In the genomic region with DNA sequence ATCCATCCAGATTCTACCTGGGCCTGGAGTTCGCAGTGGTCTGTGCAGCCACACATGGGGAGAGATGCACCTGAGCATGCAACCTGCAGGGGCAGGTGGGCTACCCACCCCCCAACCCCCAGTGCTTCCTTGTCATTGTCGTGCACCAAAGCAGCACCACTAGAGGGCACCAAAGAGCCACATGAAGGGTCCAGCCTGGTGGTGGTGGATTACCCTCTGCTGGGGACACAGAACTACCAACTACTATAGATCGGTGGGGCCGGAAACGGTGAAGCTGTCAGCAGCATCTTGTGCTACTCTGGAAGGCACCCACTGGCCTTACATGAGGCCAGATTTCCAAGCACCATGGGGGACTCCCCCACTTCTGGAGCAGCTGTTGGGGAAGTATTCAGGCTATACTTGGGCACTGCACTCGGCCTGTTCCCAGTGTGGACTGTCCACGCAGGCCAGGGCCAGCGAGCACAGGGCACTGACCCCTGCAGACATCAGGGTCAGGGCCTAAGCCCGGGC, we compare ENCODE assay signal across 8 cellular contexts.
DNase-seq lines count a peak whose midpoint lies in the region; ATAC-seq and TF ChIP-seq lines count a peak whose summit lies in the region.

No MANE protein-coding gene starts in this region.

- TF ChIP-seq EP300 in SK-N-SH (IDR thresholded peaks at IDR 0.05; ENCODE audit: borderline replicate concordance in 1 of 2, low read depth in 1 of 2, low read length in 1 of 2) = no peak

- H3K4me3 Mint-ChIP-seq in activated naive CD4-positive, alpha-beta T cell treated with anti-CD3 and anti-CD28 coated beads for 36 hours = no peak overlapping the region

- no peak overlapping the region for H3K27ac Mint-ChIP-seq in activated naive CD4-positive, alpha-beta T cell treated with anti-CD3 and anti-CD28 coated beads for 36 hours

- H3K27ac ChIP-seq in DND-41 (ENCODE audit: low read length) = no peak overlapping the region
- H3K27ac ChIP-seq in SK-N-SH (ENCODE audit: low read depth in 2 of 2, low read length in 1 of 2) = no peak overlapping the region
- H3K27ac ChIP-seq in upper lobe of right lung = no peak overlapping the region

- TF ChIP-seq CTCF in DND-41 (IDR thresholded peaks at IDR 0.05; ENCODE audit: borderline replicate concordance, extremely low read depth, low read length, poor library complexity, severe bottlenecking) = peak; percentile 95
- peak; percentile 97 for TF ChIP-seq CTCF in SK-N-SH (IDR thresholded peaks at IDR 0.05)
- peak; percentile 85 for TF ChIP-seq CTCF in upper lobe of right lung (IDR thresholded peaks at IDR 0.05)

- no peak overlapping the region for H3K4me2 ChIP-seq in DND-41 (ENCODE audit: insufficient read depth, low read length)
- H3K4me2 ChIP-seq in SK-N-SH = no peak overlapping the region

- peak; percentile 94 for TF ChIP-seq RAD21 in SK-N-SH (IDR thresholded peaks at IDR 0.05; ENCODE audit: low read length)

- H3K4me1 Mint-ChIP-seq in activated naive CD4-positive, alpha-beta T cell treated with anti-CD3 and anti-CD28 coated beads for 36 hours (ENCODE audit: low read depth) = no peaks in the 10 kb centered on the region

- ATAC-seq in DND-41 (ENCODE audit: insufficient read depth, low read depth) = peak; percentile 97
- ATAC-seq in upper lobe of right lung = peak; percentile 93

- H3K36me3 Mint-ChIP-seq in activated naive CD4-positive, alpha-beta T cell treated with anti-CD3 and anti-CD28 coated beads for 36 hours (ENCODE audit: low read depth) = no peaks in the 10 kb centered on the region

- peak; percentile 79 for DNase-seq in DND-41
- DNase-seq in HCEC 1CT = peak; percentile 85
- DNase-seq in NCI-H1105 treated with DMSO at 0.1 percent for 48 hours (lab: John Stamatoyannopoulos, UW) = peak; percentile 62
- DNase-seq in SK-N-SH = peak; percentile 89
- peak; percentile 89 for DNase-seq in activated naive CD4-positive, alpha-beta T cell treated with anti-CD3 and anti-CD28 coated beads for 36 hours
- DNase-seq in head of caudate nucleus = peak; percentile 63 to 92 (median 82)
- peak; percentile 42 to 96 (median 80) for DNase-seq in posterior cingulate gyrus
- peak; percentile 82 for DNase-seq in upper lobe of right lung

- H3K27me3 ChIP-seq in DND-41 (ENCODE audit: insufficient read depth, low read length, poor library complexity) (no peaks in the 10 kb centered on the region), SK-N-SH (ENCODE audit: insufficient read depth) (no peaks in the 10 kb centered on the region; the same call in 1 of the 2 replicates), upper lobe of right lung (no peaks in the 10 kb centered on the region)

- intact Hi-C loops in activated naive CD4-positive, alpha-beta T cell treated with anti-CD3 and anti-CD28 coated beads for 36 hours (cut with micrococcal nuclease) = loop anchor here (1.0 kb wide), 3 partner anchors 392 to 476 kb away; no protein-coding TSS in a partner anchor
- intact Hi-C loops in head of caudate nucleus (cut with DNase I) (loop anchor here (5.0 kb wide), 1 partner anchor 457 kb away; no protein-coding TSS in a partner anchor), posterior cingulate gyrus (cut with DNase I) (loop anchor here (1.0 to 5.0 kb wide), 2 partner anchors 460 to 477 kb away; no protein-coding TSS in a partner anchor), upper lobe of right lung (cut with DNase I) (no loop called here)

- no peaks in the 10 kb centered on the region for H3K9me2 ChIP-seq in SK-N-SH

- no peaks in the 10 kb centered on the region for H3F3A ChIP-seq in SK-N-SH (replicated peaks; ENCODE audit: insufficient read depth)

- H3K36me3 ChIP-seq in DND-41 (ENCODE audit: insufficient read depth, low read length) (no peaks in the 10 kb centered on the region), SK-N-SH (replicated peaks in 1 of 2; ENCODE audit: control insufficient read depth in 1 of 2, insufficient read depth in 2 of 2, low read length in 1 of 2) (no peaks in the 10 kb centered on the region), upper lobe of right lung (no peaks in the 10 kb centered on the region)

- POLR2A ChIA-PET in SK-N-SH (lab: Yijun Ruan, JAX) = no interaction called here

- no peaks in the 10 kb centered on the region for H3K79me2 ChIP-seq in DND-41 (ENCODE audit: insufficient read depth, low read length)
- no peaks in the 10 kb centered on the region for H3K79me2 ChIP-seq in SK-N-SH (ENCODE audit: insufficient read depth)

- 60% methylated on average over 1 of the region's 9 CpGs for WGBS in SK-N-SH (ENCODE audit: low lambda C conversion rate)

- H3K9me3 ChIP-seq in DND-41 (ENCODE audit: insufficient read depth, low read length, severe bottlenecking) = no peaks in the 10 kb centered on the region
- no peaks in the 10 kb centered on the region for H3K9me3 ChIP-seq in SK-N-SH
- no peaks in the 10 kb centered on the region for H3K9me3 ChIP-seq in upper lobe of right lung

- no peaks in the 10 kb centered on the region for H4K20me1 ChIP-seq in DND-41 (ENCODE audit: insufficient read depth, low read length)
- no peaks in the 10 kb centered on the region for H4K20me1 ChIP-seq in SK-N-SH (ENCODE audit: insufficient read depth)

- H3K4me1 ChIP-seq in DND-41 (ENCODE audit: insufficient read depth, low read length) = no peaks in the 10 kb centered on the region
- peaks cover 5 to 7% of the 10 kb centered on the region in 2 experiments; a peak in 2 of 4 replicates for H3K4me1 ChIP-seq in SK-N-SH (ENCODE audit: control insufficient read depth in 1 of 2, insufficient read depth in 2 of 2, low read depth in 1 of 2, low read length in 1 of 2)
- peaks cover 7% of the 10 kb centered on the region for H3K4me1 ChIP-seq in upper lobe of right lung

- no peak overlapping the region for H3K9ac ChIP-seq in DND-41 (ENCODE audit: low read depth, low read length)
- no peak overlapping the region for H3K9ac ChIP-seq in SK-N-SH

- CTCF ChIA-PET in SK-N-SH (lab: Yijun Ruan, JAX) = interaction anchor here (0.5 to 8.2 kb wide), 55 partner anchors 8 to 491 kb away, joined by 3 to 198 read pairs (median 4); a partner anchor contains a TSS
- CTCF ChIA-PET in activated naive CD4-positive, alpha-beta T cell treated with anti-CD3 and anti-CD28 coated beads for 36 hours (lab: Charles Lee) = interaction anchor here (0.5 to 2.1 kb wide), 18 partner anchors 11 to 480 kb away, joined by 3 to 14 read pairs (median 3); no protein-coding TSS in a partner anchor

- H3K4me3 ChIP-seq in DND-41 (ENCODE audit: low read depth in 1 of 2, low read length in 2 of 2) (no peak overlapping the region), SK-N-SH (ENCODE audit: low read depth in 2 of 2, low read length in 1 of 2) (peak overlapping the region in 1 of 2 experiments; percentile 36; a peak in 1 of 4 replicates), upper lobe of right lung (no peak overlapping the region)

- no peaks in the 10 kb centered on the region for H3K27me3 Mint-ChIP-seq in activated naive CD4-positive, alpha-beta T cell treated with anti-CD3 and anti-CD28 coated beads for 36 hours (ENCODE audit: low read depth)

- H2AFZ ChIP-seq in DND-41 (ENCODE audit: low read depth, low read length) (no peak overlapping the region), SK-N-SH (ENCODE audit: low read depth) (no peak overlapping the region)

- no peaks in the 10 kb centered on the region for H3K9me3 Mint-ChIP-seq in activated naive CD4-positive, alpha-beta T cell treated with anti-CD3 and anti-CD28 coated beads for 36 hours

TF ChIP-seq in SK-N-SH, 30 proteins besides CTCF, POLR2A, EP300 and RAD21 (continues in another document):
- TF ChIP-seq CHD2 (IDR thresholded peaks at IDR 0.05; ENCODE audit: low read length, partially characterized antibody) (peak; percentile 44), RCOR1 (IDR thresholded peaks at IDR 0.05; ENCODE audit: low read length) (no peak), MEF2A (IDR thresholded peaks at IDR 0.05; ENCODE audit: borderline replicate concordance, low read depth) (no peak), NRF1 (IDR thresholded peaks at IDR 0.05; ENCODE audit: low read depth, low read length) (no peak), JUND (IDR thresholded peaks at IDR 0.05) (no peak), GATA2 (CRISPR knock-in tag; IDR thresholded peaks at IDR 0.05) (peak; percentile 7; the same call in 1 of the 2 replicates), TCF12 (IDR thresholded peaks at IDR 0.05) (no peak), POLR2AphosphoS5 (IDR thresholded peaks at IDR 0.05; ENCODE audit: low read depth, low read length) (no peak), SMC3 (IDR thresholded peaks at IDR 0.05; ENCODE audit: low read depth, low read length) (peak; percentile 92), FOXM1 (IDR thresholded peaks at IDR 0.05; ENCODE audit: low read depth) (no peak), TEAD4 (IDR thresholded peaks at IDR 0.05; ENCODE audit: borderline replicate concordance, insufficient read depth) (no peak)
- TF ChIP-seq, protein P1, sequence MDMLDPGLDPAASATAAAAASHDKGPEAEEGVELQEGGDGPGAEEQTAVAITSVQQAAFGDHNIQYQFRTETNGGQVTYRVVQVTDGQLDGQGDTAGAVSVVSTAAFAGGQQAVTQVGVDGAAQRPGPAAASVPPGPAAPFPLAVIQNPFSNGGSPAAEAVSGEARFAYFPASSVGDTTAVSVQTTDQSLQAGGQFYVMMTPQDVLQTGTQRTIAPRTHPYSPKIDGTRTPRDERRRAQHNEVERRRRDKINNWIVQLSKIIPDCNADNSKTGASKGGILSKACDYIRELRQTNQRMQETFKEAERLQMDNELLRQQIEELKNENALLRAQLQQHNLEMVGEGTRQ (IDR thresholded peaks at IDR 0.05; ENCODE audit: borderline replicate concordance, low read depth, low read length) = no peak
- TF ChIP-seq, protein P2, sequence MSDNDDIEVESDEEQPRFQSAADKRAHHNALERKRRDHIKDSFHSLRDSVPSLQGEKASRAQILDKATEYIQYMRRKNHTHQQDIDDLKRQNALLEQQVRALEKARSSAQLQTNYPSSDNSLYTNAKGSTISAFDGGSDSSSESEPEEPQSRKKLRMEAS (IDR thresholded peaks at IDR 0.05; ENCODE audit: low read depth) = no peak
- TF ChIP-seq, protein P3, sequence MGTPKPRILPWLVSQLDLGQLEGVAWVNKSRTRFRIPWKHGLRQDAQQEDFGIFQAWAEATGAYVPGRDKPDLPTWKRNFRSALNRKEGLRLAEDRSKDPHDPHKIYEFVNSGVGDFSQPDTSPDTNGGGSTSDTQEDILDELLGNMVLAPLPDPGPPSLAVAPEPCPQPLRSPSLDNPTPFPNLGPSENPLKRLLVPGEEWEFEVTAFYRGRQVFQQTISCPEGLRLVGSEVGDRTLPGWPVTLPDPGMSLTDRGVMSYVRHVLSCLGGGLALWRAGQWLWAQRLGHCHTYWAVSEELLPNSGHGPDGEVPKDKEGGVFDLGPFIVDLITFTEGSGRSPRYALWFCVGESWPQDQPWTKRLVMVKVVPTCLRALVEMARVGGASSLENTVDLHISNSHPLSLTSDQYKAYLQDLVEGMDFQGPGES (IDR thresholded peaks at IDR 0.05; ENCODE audit: low read depth, low read length) = no peak
